Comparison of ENCODE assay signal across 26 cellular contexts in genomic region chr2:229111744-229112143, GRCh38.
DNase-seq lines count a peak whose midpoint lies in the region; ATAC-seq and TF ChIP-seq lines count a peak whose summit lies in the region.
"Had no signal": no experiment of that assay in that cellular context is flagged by ENCODE, and none has a peak within 500 bp of the region (broad histone marks: within the 10 kb centered on the region; RNA-seq: fewer than 3 reads in every experiment).

No MANE protein-coding gene starts in this region.

- WGBS in SK-N-SH (ENCODE audit: low lambda C conversion rate) = 15% methylated on average over 5 of the region's 5 CpGs
- 48% methylated on average over 5 of the region's 5 CpGs for WGBS in smooth muscle cell (ENCODE audit: low lambda C conversion rate)

- H3K27me3 ChIP-seq in SK-N-SH (ENCODE audit: insufficient read depth) (no peaks in the 10 kb centered on the region), neural cell (ENCODE audit: insufficient read depth, low read depth, low read length) (no peaks in the 10 kb centered on the region), smooth muscle cell (ENCODE audit: low read depth) (no peaks in the 10 kb centered on the region)
- H3K27me3 ChIP-seq: BE2C, BLaER1 had no signal

- no peak for TF ChIP-seq RAD21 in SK-N-SH (IDR thresholded peaks at IDR 0.05; ENCODE audit: low read length)
- no peak for TF ChIP-seq RAD21 in neural cell (conservative IDR thresholded peaks at IDR 0.05)

- H3K36me3 ChIP-seq in SK-N-SH (replicated peaks in 1 of 2; ENCODE audit: control insufficient read depth in 1 of 2, insufficient read depth in 2 of 2, low read length in 1 of 2) (no peaks in the 10 kb centered on the region), neural cell (ENCODE audit: insufficient read depth, low read length) (no peaks in the 10 kb centered on the region), smooth muscle cell (ENCODE audit: low read depth) (no peaks in the 10 kb centered on the region)
- H3K36me3 ChIP-seq: BE2C, BLaER1 had no signal

- H3K27ac Mint-ChIP-seq in MCF 10A (ENCODE audit: low read depth, unreplicated experiment) = no peak overlapping the region
- H3K27ac Mint-ChIP-seq: CD14-positive monocyte; CD4-positive, alpha-beta memory T cell; CD4-positive, CD25-positive, alpha-beta regulatory T cell; CD8-positive, alpha-beta memory T cell had no signal

- TF ChIP-seq CTCF in SK-N-SH (IDR thresholded peaks at IDR 0.05) (no peak), neural cell (IDR thresholded peaks at IDR 0.05; ENCODE audit: poor library complexity, severe bottlenecking) (no peak), smooth muscle cell (IDR thresholded peaks at IDR 0.05; ENCODE audit: borderline replicate concordance, insufficient read depth, poor library complexity, severe bottlenecking) (no peak), MCF 10A (IDR thresholded peaks at IDR 0.05; ENCODE audit: unreplicated experiment) (no peak)

- H3K4me3 ChIP-seq in SK-N-SH (ENCODE audit: low read depth in 2 of 2, low read length in 1 of 2) = no peak overlapping the region
- H3K4me3 ChIP-seq in neural cell (ENCODE audit: low read length) = no peak overlapping the region
- H3K4me3 ChIP-seq in smooth muscle cell = no peak overlapping the region
- H3K4me3 ChIP-seq: BLaER1, GM12878 had no signal

- CTCF ChIA-PET in SK-N-SH (lab: Yijun Ruan, JAX) (interaction anchor here (1.2 kb wide), 1 partner anchor 31 kb away, joined by 3 read pairs; no protein-coding TSS in a partner anchor), MCF 10A (lab: Yijun Ruan, JAX) (no interaction called here)

- H3F3A ChIP-seq in SK-N-SH (replicated peaks; ENCODE audit: insufficient read depth) = no peaks in the 10 kb centered on the region
- H3F3A ChIP-seq in neural cell (ENCODE audit: insufficient read depth, low read length, poor library complexity, severe bottlenecking) = no peaks in the 10 kb centered on the region
- H3F3A ChIP-seq in smooth muscle cell (ENCODE audit: low read depth) = no peaks in the 10 kb centered on the region

- no TSS peak for BruUV-seq in MCF 10A (replicated peaks; lab: Mats Ljungman, UMichigan)

- no peaks in the 10 kb centered on the region for H3K27me3 Mint-ChIP-seq in MCF 10A (ENCODE audit: insufficient read depth, unreplicated experiment)
- H3K27me3 Mint-ChIP-seq: CD4-positive, CD25-positive, alpha-beta regulatory T cell; CD8-positive, alpha-beta memory T cell had no signal

- no peak overlapping the region for H2AFZ ChIP-seq in SK-N-SH (ENCODE audit: low read depth)
- H2AFZ ChIP-seq in neural cell (ENCODE audit: low read depth, low read length) = no peak overlapping the region
- H2AFZ ChIP-seq in smooth muscle cell (ENCODE audit: low read depth) = no peak overlapping the region

- no peaks in the 10 kb centered on the region; a peak in 2 of 4 replicates for H3K4me1 ChIP-seq in SK-N-SH (ENCODE audit: control insufficient read depth in 1 of 2, insufficient read depth in 2 of 2, low read depth in 1 of 2, low read length in 1 of 2)
- no peaks in the 10 kb centered on the region for H3K4me1 ChIP-seq in smooth muscle cell (ENCODE audit: low read depth)
- H3K4me1 ChIP-seq: BE2C, BLaER1 had no signal

- no peak overlapping the region; a peak in 1 of 4 replicates for H3K27ac ChIP-seq in SK-N-SH (ENCODE audit: low read depth in 2 of 2, low read length in 1 of 2)
- peak overlapping the region; percentile 47 for H3K27ac ChIP-seq in neural cell (ENCODE audit: low read length)
- H3K27ac ChIP-seq in smooth muscle cell (ENCODE audit: low read depth) = no peak overlapping the region
- H3K27ac ChIP-seq: BLaER1 had no signal

- H3K9me3 ChIP-seq in SK-N-SH (no peaks in the 10 kb centered on the region), neural cell (ENCODE audit: low read length) (no peaks in the 10 kb centered on the region), smooth muscle cell (replicated peaks; ENCODE audit: low read depth) (no peaks in the 10 kb centered on the region)
- H3K9me3 ChIP-seq: BE2C, BLaER1 had no signal

- intact Hi-C loops in MCF 10A (cut with micrococcal nuclease) = no loop called here

- DNase-seq in SK-N-SH (no peak), amniotic epithelial cell (ENCODE audit: low read depth) (peak; percentile 22), smooth muscle cell (lab: John Stamatoyannopoulos, UW; ENCODE audit: unreplicated experiment) (no peak), NCI-H1694 (lab: John Stamatoyannopoulos, UW) (no peak), HuH-7.5 (ENCODE audit: low spot score) (no peak), MCF 10A (ENCODE audit: unreplicated experiment) (no peak)
- DNase-seq: 8988T; ACHN; BE2C; C1 segment of cervical spinal cord; CD4-positive, alpha-beta memory T cell; CD4-positive, CD25-positive, alpha-beta regulatory T cell; CD8-positive, alpha-beta memory T cell; COR-L47; DMS 273 treated with DMSO at 0.1 percent for 48 hours; DMS153; DMS53; DMS79; DND-41; EL; GDM1 had no signal

- H3K9me3 Mint-ChIP-seq in MCF 10A (ENCODE audit: unreplicated experiment) = no peaks in the 10 kb centered on the region

- H3K4me3 Mint-ChIP-seq in MCF 10A (ENCODE audit: unreplicated experiment) = no peak overlapping the region
- H3K4me3 Mint-ChIP-seq: CD14-positive monocyte; CD4-positive, alpha-beta memory T cell; CD4-positive, CD25-positive, alpha-beta regulatory T cell; CD8-positive, alpha-beta memory T cell had no signal

- H3K4me2 ChIP-seq in SK-N-SH = no peak overlapping the region
- peak overlapping the region; percentile 14 for H3K4me2 ChIP-seq in neural cell (ENCODE audit: low read length)
- peak overlapping the region; percentile 3 for H3K4me2 ChIP-seq in smooth muscle cell
- H3K4me2 ChIP-seq: BLaER1 had no signal

- POLR2A ChIA-PET in SK-N-SH (lab: Yijun Ruan, JAX) (no interaction called here), MCF 10A (lab: Yijun Ruan, JAX) (no interaction called here)

- H3K9me2 ChIP-seq in SK-N-SH (no peaks in the 10 kb centered on the region), neural cell (ENCODE audit: insufficient read depth, low read length) (no peaks in the 10 kb centered on the region)

- H3K79me2 ChIP-seq in SK-N-SH (ENCODE audit: insufficient read depth) (no peaks in the 10 kb centered on the region), neural cell (replicated peaks; ENCODE audit: insufficient read depth, low read length) (no peaks in the 10 kb centered on the region), smooth muscle cell (ENCODE audit: low read depth) (peaks cover 22% of the 10 kb centered on the region)

- no peak for ATAC-seq in GM21576 (IDR thresholded peaks at IDR 0.05; ENCODE audit: unreplicated experiment)
- ATAC-seq: GM12878 had no signal

- H3K4me1 Mint-ChIP-seq in MCF 10A (ENCODE audit: insufficient read depth, unreplicated experiment) = no peaks in the 10 kb centered on the region
- H3K4me1 Mint-ChIP-seq: CD14-positive monocyte; CD4-positive, alpha-beta memory T cell; CD4-positive, CD25-positive, alpha-beta regulatory T cell; CD8-positive, alpha-beta memory T cell had no signal

- H4K20me1 ChIP-seq in SK-N-SH (ENCODE audit: insufficient read depth) = no peaks in the 10 kb centered on the region
- H4K20me1 ChIP-seq in neural cell (ENCODE audit: insufficient read depth) = no peaks in the 10 kb centered on the region
- peaks cover 4% of the 10 kb centered on the region for H4K20me1 ChIP-seq in smooth muscle cell (ENCODE audit: low read depth)
- H4K20me1 ChIP-seq: BLaER1 had no signal

- H3K9ac ChIP-seq in SK-N-SH (no peak overlapping the region), neural cell (ENCODE audit: low read length) (no peak overlapping the region), smooth muscle cell (ENCODE audit: low read depth) (no peak overlapping the region)
- H3K9ac ChIP-seq: BLaER1 had no signal

- H3K36me3 Mint-ChIP-seq in MCF 10A (ENCODE audit: insufficient read depth, unreplicated experiment) = peaks cover 9% of the 10 kb centered on the region
- H3K36me3 Mint-ChIP-seq: CD14-positive monocyte; CD4-positive, alpha-beta memory T cell; CD4-positive, CD25-positive, alpha-beta regulatory T cell; CD8-positive, alpha-beta memory T cell had no signal

- TF ChIP-seq EP300 in SK-N-SH (IDR thresholded peaks at IDR 0.05; ENCODE audit: borderline replicate concordance in 1 of 2, low read depth in 1 of 2, low read length in 1 of 2) (peak in 1 of 2 experiments; percentile 43; a peak in 2 of 4 replicates), neural cell (conservative IDR thresholded peaks at IDR 0.05; ENCODE audit: poor library complexity, severe bottlenecking) (peak; percentile 87)

TF ChIP-seq in SK-N-SH, 30 proteins besides CTCF, POLR2A, EP300 and RAD21:
- no peak for TF ChIP-seq POLR2AphosphoS5 (IDR thresholded peaks at IDR 0.05; ENCODE audit: low read depth, low read length)
- peak; percentile 84 for TF ChIP-seq GATA2 (CRISPR knock-in tag; IDR thresholded peaks at IDR 0.05)
- TF ChIP-seq TAF1 (IDR thresholded peaks at IDR 0.05; ENCODE audit: borderline replicate concordance, low read depth, low read length) = no peak
- no peak for TF ChIP-seq RXRA (IDR thresholded peaks at IDR 0.05; ENCODE audit: borderline replicate concordance, low read depth)
- no peak for TF ChIP-seq NRF1 (IDR thresholded peaks at IDR 0.05; ENCODE audit: low read depth, low read length)
- TF ChIP-seq RCOR1 (IDR thresholded peaks at IDR 0.05; ENCODE audit: low read length) = 0 out of 2 replicates have a peak, but pooled peaks have one; percentile 14
- TF ChIP-seq FOXJ3 (CRISPR knock-in tag; IDR thresholded peaks at IDR 0.05) = no peak

TF ChIP-seq in neural cell, 6 proteins besides CTCF, POLR2A, EP300 and RAD21:
- TF ChIP-seq MXI1 (conservative IDR thresholded peaks at IDR 0.05; ENCODE audit: poor library complexity, severe bottlenecking) (no peak), POLR2AphosphoS5 (IDR thresholded peaks at IDR 0.05) (peak; percentile 46)
TF ChIP-seq in neural cell: peak in this region for 1.
